Comparison of ENCODE assay signal across 1 cellular context in genomic region chr4:98720871-98721480, GRCh38.
TF ChIP-seq lines count a peak whose summit lies in the region.

No MANE protein-coding gene starts in this region.

TF ChIP-seq in SK-N-SH, 30 proteins besides CTCF, POLR2A, EP300 and RAD21 (continued from another document):
- TF ChIP-seq, protein P1, sequence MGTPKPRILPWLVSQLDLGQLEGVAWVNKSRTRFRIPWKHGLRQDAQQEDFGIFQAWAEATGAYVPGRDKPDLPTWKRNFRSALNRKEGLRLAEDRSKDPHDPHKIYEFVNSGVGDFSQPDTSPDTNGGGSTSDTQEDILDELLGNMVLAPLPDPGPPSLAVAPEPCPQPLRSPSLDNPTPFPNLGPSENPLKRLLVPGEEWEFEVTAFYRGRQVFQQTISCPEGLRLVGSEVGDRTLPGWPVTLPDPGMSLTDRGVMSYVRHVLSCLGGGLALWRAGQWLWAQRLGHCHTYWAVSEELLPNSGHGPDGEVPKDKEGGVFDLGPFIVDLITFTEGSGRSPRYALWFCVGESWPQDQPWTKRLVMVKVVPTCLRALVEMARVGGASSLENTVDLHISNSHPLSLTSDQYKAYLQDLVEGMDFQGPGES (IDR thresholded peaks at IDR 0.05; ENCODE audit: low read depth, low read length) = no peak
- TF ChIP-seq RCOR1 (IDR thresholded peaks at IDR 0.05; ENCODE audit: low read length) (no peak), FOXM1 (IDR thresholded peaks at IDR 0.05; ENCODE audit: low read depth) (no peak), USF2 (IDR thresholded peaks at IDR 0.05; ENCODE audit: borderline replicate concordance, low read depth, low read length) (no peak), FOXJ3 (CRISPR knock-in tag; IDR thresholded peaks at IDR 0.05) (no peak)
